In genomic region chr2:68741238-68741637, GRCh38 we compare ENCODE assay signal across 12 cellular contexts. TPM values are rescaled to one million over a fixed set of nuclear protein-coding genes. Genes with fewer than 3 reads are reported as not detected.
DNase-seq lines count a peak whose midpoint lies in the region; ATAC-seq and TF ChIP-seq lines count a peak whose summit lies in the region.
"Had no signal": no experiment of that assay in that cellular context is flagged by ENCODE, and none has a peak within 500 bp of the region (broad histone marks: within the 10 kb centered on the region; RNA-seq: fewer than 3 reads in every experiment).

No MANE protein-coding gene starts in this region.

- H3K27me3 ChIP-seq in stomach: no peaks in the 10 kb centered on the region
- H3K27me3 ChIP-seq in PC-9 (ENCODE audit: insufficient read depth, low read depth): no peaks in the 10 kb centered on the region
- H3K27me3 ChIP-seq: brain microvascular endothelial cell, tibial artery had no signal

- peaks cover 5% of the 10 kb centered on the region for H3K9me3 Mint-ChIP-seq in activated naive CD4-positive, alpha-beta T cell treated with anti-CD3 and anti-CD28 coated beads, Interleukin-2, amount 50 U/mL, for 24 hours
- no peaks in the 10 kb centered on the region for H3K9me3 Mint-ChIP-seq in central memory CD8-positive, alpha-beta T cell

- CTCF ChIA-PET in OCI-LY7 (lab: Charles Lee; ENCODE audit: unreplicated experiment): interaction anchor here (1.1 to 1.9 kb wide), 3 partner anchors 10 to 32 kb away, joined by 3 to 5 read pairs (median 3); no protein-coding TSS in a partner anchor
- CTCF ChIA-PET in PC-9 (lab: Charles Lee): interaction anchor here (0.7 to 1.6 kb wide), 2 partner anchors 11 to 463 kb away, joined by 3 to 5 read pairs; no protein-coding TSS in a partner anchor

- no peaks in the 10 kb centered on the region for H3F3A ChIP-seq in PC-9 (ENCODE audit: insufficient read depth, low read depth)

- H3K27ac ChIP-seq in OCI-LY7 (ENCODE audit: low read depth, low read length, poor library complexity, severe bottlenecking): no peak overlapping the region
- peak overlapping the region in 3 of 5 donors; percentile 19 to 65 (median 38) for H3K27ac ChIP-seq in stomach
- H3K27ac ChIP-seq in PC-9: no peak overlapping the region
- H3K27ac ChIP-seq: brain microvascular endothelial cell, tibial artery had no signal

- TF ChIP-seq CTCF in OCI-LY7 (conservative IDR thresholded peaks at IDR 0.05; ENCODE audit: low read length) (no peak), stomach (IDR thresholded peaks at IDR 0.05) (no peak), PC-9 (conservative IDR thresholded peaks at IDR 0.05) (no peak)

- H3K27me3 Mint-ChIP-seq in activated naive CD4-positive, alpha-beta T cell treated with anti-CD3 and anti-CD28 coated beads, Interleukin-2, amount 50 U/mL, for 24 hours: no peaks in the 10 kb centered on the region
- no peaks in the 10 kb centered on the region for H3K27me3 Mint-ChIP-seq in central memory CD8-positive, alpha-beta T cell

- H3K9me2 ChIP-seq in OCI-LY7 (ENCODE audit: insufficient read depth, low read length): no peaks in the 10 kb centered on the region
- H3K9me2 ChIP-seq in PC-9 (ENCODE audit: insufficient read depth): no peaks in the 10 kb centered on the region

- H3K36me3 ChIP-seq in OCI-LY7 (ENCODE audit: insufficient read depth, low read length): peaks cover 16% of the 10 kb centered on the region
- H3K36me3 ChIP-seq in stomach: no peaks in the 10 kb centered on the region
- no peaks in the 10 kb centered on the region for H3K36me3 ChIP-seq in PC-9 (ENCODE audit: low read depth)
- H3K36me3 ChIP-seq: brain microvascular endothelial cell, tibial artery had no signal

- BruUV-seq in OCI-LY7 (replicated peaks; lab: Mats Ljungman, UMichigan) (no TSS peak), PC-9 (replicated peaks; lab: Mats Ljungman, UMichigan) (no TSS peak)

- ATAC-seq in central memory CD8-positive, alpha-beta T cell (replicated peaks; ENCODE audit: extremely low read depth, poor library complexity, severe bottlenecking): no peak
- ATAC-seq: HCT116 had no signal

- H3K4me3 ChIP-seq in OCI-LY7 (ENCODE audit: low read depth, low read length, poor library complexity, severe bottlenecking): no peak overlapping the region
- no peak overlapping the region for H3K4me3 ChIP-seq in stomach
- H3K4me3 ChIP-seq in PC-9: no peak overlapping the region
- H3K4me3 ChIP-seq: tibial artery had no signal

- no peaks in the 10 kb centered on the region for H3K9me3 ChIP-seq in OCI-LY7 (ENCODE audit: low read length)
- no peaks in the 10 kb centered on the region for H3K9me3 ChIP-seq in stomach
- H3K9me3 ChIP-seq in PC-9 (ENCODE audit: insufficient read depth, low read depth): no peaks in the 10 kb centered on the region
- H3K9me3 ChIP-seq: tibial artery had no signal

- H3K4me3 Mint-ChIP-seq in activated naive CD4-positive, alpha-beta T cell treated with anti-CD3 and anti-CD28 coated beads, Interleukin-2, amount 50 U/mL, for 24 hours: peak overlapping the region; percentile 84
- H3K4me3 Mint-ChIP-seq in central memory CD8-positive, alpha-beta T cell: no peak overlapping the region

- H4K20me1 ChIP-seq in OCI-LY7 (ENCODE audit: insufficient read depth, low read length): no peaks in the 10 kb centered on the region
- H4K20me1 ChIP-seq in PC-9 (ENCODE audit: insufficient read depth): no peaks in the 10 kb centered on the region

- no peak for TF ChIP-seq POLR2A in stomach (IDR thresholded peaks at IDR 0.05)

- H3K79me2 ChIP-seq in OCI-LY7 (ENCODE audit: insufficient read depth, low read depth, low read length): peaks cover 86% of the 10 kb centered on the region
- H3K79me2 ChIP-seq in PC-9 (ENCODE audit: low read depth): no peaks in the 10 kb centered on the region

- POLR2A ChIA-PET in OCI-LY7 (lab: Charles Lee) (interaction anchor here (0.5 to 2.4 kb wide), 11 partner anchors 8 to 165 kb away, joined by 3 to 14 read pairs (median 4); no protein-coding TSS in a partner anchor), PC-9 (lab: Charles Lee; ENCODE audit: unreplicated experiment) (no interaction called here)

- H3K4me2 ChIP-seq in OCI-LY7 (ENCODE audit: low read length): peak overlapping the region; percentile 94
- H3K4me2 ChIP-seq in PC-9: no peak overlapping the region

- peaks cover 18% of the 10 kb centered on the region for H3K36me3 Mint-ChIP-seq in activated naive CD4-positive, alpha-beta T cell treated with anti-CD3 and anti-CD28 coated beads, Interleukin-2, amount 50 U/mL, for 24 hours
- peaks cover 36% of the 10 kb centered on the region for H3K36me3 Mint-ChIP-seq in central memory CD8-positive, alpha-beta T cell (ENCODE audit: insufficient read depth)

- peaks cover 85% of the 10 kb centered on the region for H3K4me1 Mint-ChIP-seq in activated naive CD4-positive, alpha-beta T cell treated with anti-CD3 and anti-CD28 coated beads, Interleukin-2, amount 50 U/mL, for 24 hours
- H3K4me1 Mint-ChIP-seq in central memory CD8-positive, alpha-beta T cell: peaks cover 78% of the 10 kb centered on the region

- 53 to 73% (median 71%) methylated on average over 3 of the region's 3 CpGs for WGBS in stomach, 5 donors

- H3K4me1 ChIP-seq in OCI-LY7 (ENCODE audit: insufficient read depth, low read length, poor library complexity, severe bottlenecking) (peaks cover 90% of the 10 kb centered on the region), stomach (peaks cover 0 to 54% (median 15%) of the 10 kb centered on the region in 4 donors), PC-9 (replicated peaks; ENCODE audit: insufficient read depth) (no peaks in the 10 kb centered on the region)
- H3K4me1 ChIP-seq: tibial artery had no signal

- H3K27ac Mint-ChIP-seq in activated naive CD4-positive, alpha-beta T cell treated with anti-CD3 and anti-CD28 coated beads, Interleukin-2, amount 50 U/mL, for 24 hours: peak overlapping the region; percentile 90
- peak overlapping the region; percentile 93 for H3K27ac Mint-ChIP-seq in central memory CD8-positive, alpha-beta T cell (ENCODE audit: low read depth)

- H2AFZ ChIP-seq in OCI-LY7 (ENCODE audit: low read length) (no peak overlapping the region), PC-9 (no peak overlapping the region)

- no peak for DNase-seq in activated naive CD4-positive, alpha-beta T cell (lab: John Stamatoyannopoulos, UW)
- DNase-seq in OCI-LY7 (ENCODE audit: low spot score) (peak; percentile 41), stomach (no peak), medulla oblongata (ENCODE audit: extremely low spot score) (no peak), DMS114 treated with DMSO at 0.1 percent for 48 hours (lab: John Stamatoyannopoulos, UW; ENCODE audit: unreplicated experiment) (no peak), PC-9 (no peak)
- no peak for DNase-seq in central memory CD8-positive, alpha-beta T cell (ENCODE audit: low spot score in 2 of 2)
- DNase-seq: brain microvascular endothelial cell, islet precursor cell, tibial artery had no signal

- intact Hi-C loops in OCI-LY7 (cut with micrococcal nuclease; ENCODE audit: unreplicated experiment): no loop called here
- intact Hi-C loops in stomach (cut with DNase I; ENCODE audit: low total_unique reads): no loop called here
- intact Hi-C loops in PC-9 (cut with micrococcal nuclease; ENCODE audit: unreplicated experiment): no loop called here

- TF ChIP-seq EP300 in stomach (IDR thresholded peaks at IDR 0.05): no peak

RNA-seq across cellular contexts. Expression of gene ARHGAP25, which starts 6.6 kb away (rescaled TPM):
- 18.6 and 22.3 TPM in 2 replicates for total RNA-seq in OCI-LY7 (2014; rRNA removed; shearing (Covaris generic))
- 37.7 and 43.8 TPM in 2 replicates for total RNA-seq in OCI-LY7 (2022)
- 10 to 100 TPM in 2 of 5 donors, 1 to 10 TPM in 1, under 1 TPM in 1, not detected in 1; 0.29 to 17.1 (median 8.7) TPM for total RNA-seq in stomach
- 1 to 10 TPM; 3.6 to 6.3 (median 4.0) TPM for polyA plus RNA-seq in stomach
- not detected in 2 replicates for total RNA-seq in PC-9 (2021)

Comparison
In these comparisons a context has a peak if more than half of its experiments do, and no peak if none do; other contexts are left out.
1. H3K27ac ChIP-seq: peak in stomach (3 of 5); none in OCI-LY7 (single experiment) and PC-9 (single experiment).